In the genomic region with DNA sequence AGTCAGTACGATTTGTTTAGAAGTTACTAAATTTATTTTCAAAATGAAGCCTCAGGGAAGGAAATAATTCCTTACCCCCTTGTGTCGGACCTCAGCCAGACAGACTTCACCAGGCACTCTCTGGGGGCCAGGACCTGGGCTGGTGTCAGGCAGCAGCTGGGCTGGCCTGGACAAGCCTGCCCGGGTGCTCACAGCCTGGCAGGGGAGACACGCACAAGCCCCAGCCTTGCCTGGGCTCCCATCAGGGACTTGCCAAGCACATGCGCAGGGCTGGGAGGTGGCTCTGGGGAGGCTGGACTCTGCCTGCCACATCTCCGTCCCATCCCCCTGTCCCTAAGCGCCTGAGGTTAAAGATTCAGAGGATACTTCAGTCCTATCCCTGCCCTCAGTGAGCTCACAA, we compare ENCODE assay signal across 14 cellular contexts. TPM values are rescaled to one million over a fixed set of nuclear protein-coding genes. Genes with fewer than 3 reads are reported as not detected.
A peak's percentile ranks its signal among the peaks of the same experiment; 100 is the strongest.
DNase-seq lines count a peak whose midpoint lies in the region; ATAC-seq and TF ChIP-seq lines count a peak whose summit lies in the region.
"Had no signal": no experiment of that assay in that cellular context is flagged by ENCODE, and none has a peak within 500 bp of the region (broad histone marks: within the 10 kb centered on the region; RNA-seq: fewer than 3 reads in every experiment).

No MANE protein-coding gene starts in this region.

- no peak overlapping the region for H3K4ac ChIP-seq in mesendoderm (ENCODE audit: low read depth, low read length)

- H3K27me3 ChIP-seq in SJSA1 (replicated peaks) (no peaks in the 10 kb centered on the region), rectal smooth muscle tissue (ENCODE audit: control insufficient read depth, insufficient read depth, low read length) (no peaks in the 10 kb centered on the region), mesendoderm (ENCODE audit: insufficient read depth, low read length, poor library complexity) (no peaks in the 10 kb centered on the region)
- H3K27me3 ChIP-seq: neutrophil, suprapubic skin had no signal

- H3K27ac ChIP-seq in C4-2B (peak overlapping the region; percentile 29; the same call in 1 of the 2 replicates), SJSA1 (peak overlapping the region; percentile 90), rectal smooth muscle tissue (ENCODE audit: low read depth, low read length) (peak overlapping the region; percentile 65), mesendoderm (ENCODE audit: low read depth, low read length) (no peak overlapping the region)
- H3K27ac ChIP-seq: neutrophil had no signal

- H3K23ac ChIP-seq in mesendoderm (ENCODE audit: low read length) = no peak overlapping the region

- H4K5ac ChIP-seq in mesendoderm (ENCODE audit: low read length) = no peak overlapping the region

- H3K4me2 ChIP-seq in mesendoderm (ENCODE audit: low read length) = no peak overlapping the region

- H3K4me1 ChIP-seq in SJSA1 (replicated peaks) (peaks cover 95% of the 10 kb centered on the region), rectal smooth muscle tissue (ENCODE audit: control insufficient read depth, insufficient read depth, low read length) (peaks cover 29% of the 10 kb centered on the region), mesendoderm (ENCODE audit: control insufficient read depth, low read depth, low read length) (peaks cover 7% of the 10 kb centered on the region)

- H3K79me1 ChIP-seq in mesendoderm (ENCODE audit: low read length) = no peaks in the 10 kb centered on the region

- H2BK15ac ChIP-seq in mesendoderm (replicated peaks; ENCODE audit: low read depth) = no peak overlapping the region

- no peak overlapping the region for H3K56ac ChIP-seq in mesendoderm (ENCODE audit: low read length)

- DNase-seq in SJSA1 (ENCODE audit: low read depth in 1 of 2, low spot score in 2 of 2) (no peak), fibroblast of gingiva (ENCODE audit: low read depth) (peak; percentile 43), mesendoderm (no peak), foreskin melanocyte (no peak)
- DNase-seq: activated naive CD4-positive, alpha-beta T cell; AML-193; left ventricle myocardium superior; SHP77 treated with DMSO at 0.1 percent for 48 hours had no signal

- no peaks in the 10 kb centered on the region for H3K9me3 ChIP-seq in SJSA1 (replicated peaks)
- H3K9me3 ChIP-seq: neutrophil, suprapubic skin had no signal

- H3K79me2 ChIP-seq in mesendoderm (ENCODE audit: control insufficient read depth, insufficient read depth, low read length) = no peaks in the 10 kb centered on the region

- no peak overlapping the region for H4K8ac ChIP-seq in mesendoderm (ENCODE audit: low read depth, low read length)

- H2BK120ac ChIP-seq in mesendoderm (ENCODE audit: low read depth, low read length) = no peak overlapping the region

- no peak overlapping the region for H2AK5ac ChIP-seq in mesendoderm (ENCODE audit: low read length)

- WGBS in mesendoderm (ENCODE audit: extremely low coverage, insufficient coverage, low lambda C conversion rate) = no CpG with 5 or more reads among the region's 7 CpGs

- ATAC-seq in GM18907 (IDR thresholded peaks at IDR 0.05; ENCODE audit: unreplicated experiment) (no peak), HG03097 (IDR thresholded peaks at IDR 0.05; ENCODE audit: low FRiP score, unreplicated experiment) (no peak)
- ATAC-seq: left ventricle myocardium superior had no signal

- no peak overlapping the region for H3K18ac ChIP-seq in mesendoderm (ENCODE audit: low read length)

- H3K9ac ChIP-seq in rectal smooth muscle tissue (ENCODE audit: low read length) = no peak overlapping the region
- no peak overlapping the region for H3K9ac ChIP-seq in mesendoderm (ENCODE audit: low read length)

- peaks cover 15% of the 10 kb centered on the region for H3K36me3 ChIP-seq in SJSA1
- H3K36me3 ChIP-seq in rectal smooth muscle tissue (ENCODE audit: control insufficient read depth, insufficient read depth, low read length) = no peaks in the 10 kb centered on the region
- no peaks in the 10 kb centered on the region for H3K36me3 ChIP-seq in mesendoderm (ENCODE audit: control insufficient read depth, insufficient read depth, low read length)
- H3K36me3 ChIP-seq: neutrophil, suprapubic skin had no signal

- no peak overlapping the region for H2BK5ac ChIP-seq in mesendoderm (ENCODE audit: low read length)

- no peak for TF ChIP-seq CTCF in C4-2B (conservative IDR thresholded peaks at IDR 0.05)

- H3K4me3 ChIP-seq in SJSA1 = no peak overlapping the region
- H3K4me3 ChIP-seq in rectal smooth muscle tissue (ENCODE audit: low read length) = no peak overlapping the region
- H3K4me3 ChIP-seq in mesendoderm (ENCODE audit: low read length) = no peak overlapping the region
- H3K4me3 ChIP-seq: suprapubic skin had no signal

RNA-seq across cellular contexts. Expression of a gene that starts 56.8 kb away (rescaled TPM):
- total RNA-seq in SJSA1 (2014; rRNA removed; shearing (Covaris generic)) = 120 and 160 TPM in 2 replicates
- 29.4 TPM for polyA plus RNA-seq in mesendoderm (2013, experiment 1 of 2)
- 29.5 TPM for polyA plus RNA-seq in mesendoderm (2013, experiment 2 of 2)
